8 cellular contexts compared by ENCODE assay signal in genomic region chr1:15526021-15526489, GRCh38. TPM values are rescaled to one million over a fixed set of nuclear protein-coding genes. Genes with fewer than 3 reads are reported as not detected.
DNase-seq lines count a peak whose midpoint lies in the region; ATAC-seq and TF ChIP-seq lines count a peak whose summit lies in the region.

No MANE protein-coding gene starts in this region.

- H3K4me1 ChIP-seq in fibroblast of lung (ENCODE audit: control insufficient read depth, extremely low read depth, insufficient read depth, low read length) (peaks cover 17% of the 10 kb centered on the region), gastrocnemius medialis (peaks cover 24 to 34% of the 10 kb centered on the region in 2 donors)

- no peak for TF ChIP-seq POLR2A in gastrocnemius medialis (IDR thresholded peaks at IDR 0.05)

- peak overlapping the region; percentile 53 for H3K4me2 ChIP-seq in fibroblast of lung (ENCODE audit: extremely low read depth, insufficient read depth, low read length)

- in situ Hi-C loops in gastrocnemius medialis (cut with MboI; ENCODE audit: low sequenced_read_pairs in 4 of 4) = no loop called here

- peak overlapping the region; percentile 94 for H2AFZ ChIP-seq in fibroblast of lung (ENCODE audit: low read length)

- no peak for TF ChIP-seq CTCF in GM12865 (IDR thresholded peaks at IDR 0.05; ENCODE audit: insufficient read depth, low read depth, low read length, missing control alignments)
- no peak for TF ChIP-seq CTCF in fibroblast of lung (conservative IDR thresholded peaks at IDR 0.05 in 1 of 2, IDR thresholded peaks at IDR 0.05 in 1 of 2; ENCODE audit: low read depth in 1 of 2, low read length in 2 of 2)
- TF ChIP-seq CTCF in gastrocnemius medialis (IDR thresholded peaks at IDR 0.05 in 4 of 5, conservative IDR thresholded peaks at IDR 0.05 in 1 of 5) = no peak

- H3K9ac ChIP-seq in SK-N-MC (ENCODE audit: insufficient read length) = peak overlapping the region; percentile 59
- no peak overlapping the region for H3K9ac ChIP-seq in fibroblast of lung (ENCODE audit: insufficient read depth, low read length)

- H3K27me3 ChIP-seq in fibroblast of lung (ENCODE audit: control insufficient read depth, insufficient read depth, low read length) (no peaks in the 10 kb centered on the region), gastrocnemius medialis (no peaks in the 10 kb centered on the region)

- H3K4me3 ChIP-seq in GM12865 (ENCODE audit: low read depth, low read length) (peak overlapping the region; percentile 59), SK-N-MC (peak overlapping the region; percentile 96), fibroblast of lung (replicated peaks in 1 of 4; ENCODE audit: control extremely low read depth in 1 of 4, insufficient read depth in 1 of 4, low read depth in 3 of 4, low read length in 4 of 4) (peak overlapping the region; percentile 66 to 79 (median 69)), gastrocnemius medialis (peak overlapping the region; percentile 57 to 99 (median 68))

- H3K9me3 ChIP-seq in SK-N-MC (ENCODE audit: low read depth, low read length) (no peaks in the 10 kb centered on the region), fibroblast of lung (ENCODE audit: control insufficient read depth, insufficient read depth, low read depth, low read length) (no peaks in the 10 kb centered on the region), gastrocnemius medialis (no peaks in the 10 kb centered on the region)

- intact Hi-C loops in gastrocnemius medialis (cut with DNase I; ENCODE audit: low total_unique reads) (loop anchor here (1.0 to 10.0 kb wide), 3 partner anchors 91 to 215 kb away; partner anchors contain the start of gene DDI2), posterior cingulate gyrus (cut with DNase I) (loop anchor here (2.0 to 5.0 kb wide), 2 partner anchors 76 to 91 kb away; partner anchors contain the start of gene DDI2)

- H3K27ac ChIP-seq in SK-N-MC (peak overlapping the region; percentile 44), fibroblast of lung (ENCODE audit: insufficient read depth, low read length) (peak overlapping the region; percentile 78), gastrocnemius medialis (peak overlapping the region; percentile 93 to 99 (median 98))

- H3K79me2 ChIP-seq in fibroblast of lung (ENCODE audit: control insufficient read depth, insufficient read depth, low read length) = peaks cover 14% of the 10 kb centered on the region

- ATAC-seq in gastrocnemius medialis = no peak

- DNase-seq in GM12865 (ENCODE audit: low read depth) (no peak), SK-N-MC (ENCODE audit: low read depth, low spot score) (no peak), fibroblast of lung (ENCODE audit: low read depth in 2 of 2) (no peak), gastrocnemius medialis (no peak), SIG-M5 (lab: John Stamatoyannopoulos, UW) (no peak), NCI-H226 (no peak), NCI-H1092 treated with DMSO at 0.1 percent for 48 hours (lab: John Stamatoyannopoulos, UW) (no peak), posterior cingulate gyrus (no peak)

- H4K20me1 ChIP-seq in fibroblast of lung (ENCODE audit: control insufficient read depth, extremely low read depth, insufficient read depth, low read length) = no peaks in the 10 kb centered on the region

- no peaks in the 10 kb centered on the region for H3K36me3 ChIP-seq in SK-N-MC (ENCODE audit: insufficient read depth, low read length)
- H3K36me3 ChIP-seq in fibroblast of lung (ENCODE audit: control insufficient read depth, insufficient read depth, low read length) = peaks cover 2% of the 10 kb centered on the region
- H3K36me3 ChIP-seq in gastrocnemius medialis = peaks cover 0 to 12% of the 10 kb centered on the region in 2 donors

RNA-seq across cellular contexts. Expression of gene DNAJC16, which starts 0.6 kb away (rescaled TPM):
- 14.9 and 18.8 TPM in 2 replicates for total RNA-seq in fibroblast of lung
- 15.3 and 18.9 TPM in 2 replicates for polyA plus RNA-seq in fibroblast of lung
- polyA plus RNA-seq in fibroblast of lung (2012) = 6.6 and 9.6 TPM in 2 replicates
- 7.4 and 12.9 TPM in 2 replicates for polyA minus RNA-seq in fibroblast of lung (ENCODE audit: low replicate concordance)
- 10 to 100 TPM; 20.0 to 43.1 (median 22.6) TPM for total RNA-seq in gastrocnemius medialis

RNA-seq across cellular contexts. Expression of gene CASP9, which starts 2.0 kb away (rescaled TPM):
- total RNA-seq in fibroblast of lung = 4.1 and 5.6 TPM in 2 replicates
- 6.4 and 8.3 TPM in 2 replicates for polyA plus RNA-seq in fibroblast of lung
- 4.7 and 7.1 TPM in 2 replicates for polyA plus RNA-seq in fibroblast of lung (2012)
- 10.8 and 13.2 TPM in 2 replicates for polyA minus RNA-seq in fibroblast of lung (ENCODE audit: low replicate concordance)
- total RNA-seq in gastrocnemius medialis = 1 to 10 TPM; 5.2 to 9.6 (median 8.0) TPM

RNA-seq across cellular contexts. Expression of gene CELA2B, which starts 50.2 kb away (rescaled TPM):
- total RNA-seq in fibroblast of lung = not detected in 2 replicates
- polyA plus RNA-seq in fibroblast of lung = not detected in 2 replicates
- not detected in 2 replicates for polyA plus RNA-seq in fibroblast of lung (2012)
- not detected in 2 replicates for polyA minus RNA-seq in fibroblast of lung (ENCODE audit: low replicate concordance)
- not detected for total RNA-seq in gastrocnemius medialis

RNA-seq across cellular contexts. Expression of gene AGMAT, which starts 58.8 kb away (rescaled TPM):
- 1.0 and 1.2 TPM in 2 replicates for total RNA-seq in fibroblast of lung
- polyA plus RNA-seq in fibroblast of lung = 0.52 and 0.53 TPM in 2 replicates
- 0.61 and 1.0 TPM in 2 replicates for polyA plus RNA-seq in fibroblast of lung (2012)
- 1.5 and 2.0 TPM in 2 replicates for polyA minus RNA-seq in fibroblast of lung (ENCODE audit: low replicate concordance)
- total RNA-seq in gastrocnemius medialis = 1 to 10 TPM in 3 of 4 donors, under 1 TPM in 1; 0.85 to 2.6 (median 2.0) TPM

Comparison
In these comparisons a context has a peak if more than half of its experiments do, and no peak if none do; other contexts are left out.
1. H3K27ac ChIP-seq: peak in every context shown above with its lines; median percentile 98 in gastrocnemius medialis; 78 in fibroblast of lung; 44 in SK-N-MC.